Comparison of ENCODE assay signal across 9 cellular contexts in the genomic region with DNA sequence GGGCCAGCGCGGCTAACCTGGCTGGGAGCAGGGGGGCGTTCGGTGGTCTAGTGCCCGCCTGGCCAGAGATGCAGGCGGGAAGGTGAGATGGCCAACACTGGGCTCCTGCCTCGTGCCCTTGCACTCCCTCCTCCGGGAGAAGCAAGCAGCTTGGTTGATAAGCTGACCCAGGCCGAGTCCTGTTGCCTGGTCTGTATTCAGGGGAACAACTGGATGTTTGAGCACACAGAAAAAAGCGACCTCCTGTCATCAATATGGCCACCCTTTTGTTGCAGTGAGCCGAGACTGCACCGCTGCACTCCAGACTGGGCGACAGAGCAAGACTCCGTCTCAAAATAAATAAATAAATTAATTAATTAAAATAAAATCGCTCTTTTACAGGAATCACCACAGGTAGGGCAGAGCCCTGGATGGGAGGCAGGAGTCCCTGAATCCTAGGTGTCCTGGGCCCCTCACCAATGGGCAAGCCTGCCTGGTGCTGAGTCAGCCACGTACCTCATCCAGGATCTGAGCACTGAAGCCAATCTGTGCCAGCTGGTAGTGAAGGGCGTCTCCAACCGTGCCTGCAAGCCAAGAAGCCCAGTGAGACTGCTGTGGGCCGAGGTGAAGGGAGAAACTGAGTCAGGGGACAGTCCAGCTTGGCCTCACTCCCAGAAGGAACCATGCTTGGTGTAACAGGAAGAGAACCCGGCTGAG. TPM values are rescaled to one million over a fixed set of nuclear protein-coding genes. Genes with fewer than 3 reads are reported as not detected.
DNase-seq lines count a peak whose midpoint lies in the region; ATAC-seq and TF ChIP-seq lines count a peak whose summit lies in the region.
"Had no signal": no experiment of that assay in that cellular context is flagged by ENCODE, and none has a peak within 500 bp of the region (broad histone marks: within the 10 kb centered on the region; RNA-seq: fewer than 3 reads in every experiment).

No MANE protein-coding gene starts in this region.

- WGBS in stomach, 5 donors: 40 to 55% (median 46%) methylated on average over 14 to 20 of the region's 20 CpGs
- whole genome bisulfite sequencing in esophagus muscularis mucosa: 73% methylated on average over 15 of the region's 20 CpGs

- H3K27ac ChIP-seq in iPS-20b (ENCODE audit: low read length): no peak overlapping the region
- H3K27ac ChIP-seq in stomach: peak overlapping the region; percentile 82 to 95 (median 84)
- H3K27ac ChIP-seq in esophagus muscularis mucosa (replicated peaks in 1 of 4): no peak overlapping the region
- H3K27ac ChIP-seq: brain microvascular endothelial cell had no signal

- H3K4me3 Mint-ChIP-seq in T-helper 1 cell treated with Interleukin-12 subunit alpha and Interleukin-12 subunit beta and Interleukin-4 antibody, amounts not matched to agents 30 μg/mL and 1 μg/mL, for 36 hours: no peak overlapping the region
- H3K4me3 Mint-ChIP-seq in T-helper 17 cell: peak overlapping the region; percentile 64

- no peak for ATAC-seq in T-helper 17 cell

- H3K27me3 Mint-ChIP-seq in T-helper 1 cell treated with Interleukin-12 subunit alpha and Interleukin-12 subunit beta and Interleukin-4 antibody, amounts not matched to agents 30 μg/mL and 1 μg/mL, for 36 hours (ENCODE audit: low read depth): no peaks in the 10 kb centered on the region
- no peaks in the 10 kb centered on the region for H3K27me3 Mint-ChIP-seq in T-helper 17 cell

- peaks cover 15% of the 10 kb centered on the region for H3K4me1 Mint-ChIP-seq in T-helper 1 cell treated with Interleukin-12 subunit alpha and Interleukin-12 subunit beta and Interleukin-4 antibody, amounts not matched to agents 30 μg/mL and 1 μg/mL, for 36 hours (ENCODE audit: low read depth)
- H3K4me1 Mint-ChIP-seq in T-helper 17 cell: peaks cover 18% of the 10 kb centered on the region

- peaks cover 12% of the 10 kb centered on the region for H3K9me3 Mint-ChIP-seq in T-helper 1 cell treated with Interleukin-12 subunit alpha and Interleukin-12 subunit beta and Interleukin-4 antibody, amounts not matched to agents 30 μg/mL and 1 μg/mL, for 36 hours

- H3K4me3 ChIP-seq in iPS-20b (ENCODE audit: low read length): peak overlapping the region; percentile 83
- peak overlapping the region; percentile 36 to 53 (median 44) for H3K4me3 ChIP-seq in stomach
- peak overlapping the region in 1 of 4 donors; percentile 35 for H3K4me3 ChIP-seq in esophagus muscularis mucosa

- intact Hi-C loops in stomach (cut with DNase I; ENCODE audit: low total_unique reads): no loop called here
- intact Hi-C loops in esophagus muscularis mucosa (cut with DNase I): no loop called here

- in situ Hi-C loops in G401 (cut with HindIII; ENCODE audit: low sequenced_read_pairs): no loop called here

- peaks cover 6% of the 10 kb centered on the region for H3K36me3 Mint-ChIP-seq in T-helper 1 cell treated with Interleukin-12 subunit alpha and Interleukin-12 subunit beta and Interleukin-4 antibody, amounts not matched to agents 30 μg/mL and 1 μg/mL, for 36 hours (ENCODE audit: low read depth)
- H3K36me3 Mint-ChIP-seq in T-helper 17 cell (ENCODE audit: low read depth): no peaks in the 10 kb centered on the region

- H3K9me3 ChIP-seq in T-helper 17 cell (ENCODE audit: control insufficient read depth, low read length, poor library complexity, severe bottlenecking) (no peaks in the 10 kb centered on the region), iPS-20b (ENCODE audit: insufficient read depth, low read depth, low read length) (no peaks in the 10 kb centered on the region; the same call in 1 of the 2 replicates), stomach (peaks cover 0 to 11% (median 9%) of the 10 kb centered on the region in 4 donors), esophagus muscularis mucosa (peaks cover 0 to 9% (median 8%) of the 10 kb centered on the region in 4 donors)

- H3K4me1 ChIP-seq in iPS-20b (ENCODE audit: insufficient read depth, low read length): no peaks in the 10 kb centered on the region
- peaks cover 0 to 19% (median 17%) of the 10 kb centered on the region in 4 donors for H3K4me1 ChIP-seq in stomach
- peaks cover 8 to 11% (median 10%) of the 10 kb centered on the region in 4 donors for H3K4me1 ChIP-seq in esophagus muscularis mucosa

- TF ChIP-seq EP300 in stomach (IDR thresholded peaks at IDR 0.05): no peak
- TF ChIP-seq EP300 in esophagus muscularis mucosa (IDR thresholded peaks at IDR 0.05): no peak

- TF ChIP-seq CTCF in stomach (IDR thresholded peaks at IDR 0.05): no peak
- TF ChIP-seq CTCF in esophagus muscularis mucosa (IDR thresholded peaks at IDR 0.05): no peak

- TF ChIP-seq POLR2A in stomach (IDR thresholded peaks at IDR 0.05) (no peak), esophagus muscularis mucosa (IDR thresholded peaks at IDR 0.05; ENCODE audit: low read depth) (no peak)

- DNase-seq in T-helper 1 cell (no peak), T-helper 17 cell (no peak), stomach (no peak), CD1c-positive myeloid dendritic cell (ENCODE audit: extremely low spot score) (no peak), G401 (ENCODE audit: low spot score) (no peak), esophagus muscularis mucosa (ENCODE audit: extremely low spot score) (no peak)
- DNase-seq: brain microvascular endothelial cell had no signal

- H3K36me3 ChIP-seq in iPS-20b (ENCODE audit: insufficient read depth, low read depth, low read length): no peaks in the 10 kb centered on the region
- H3K36me3 ChIP-seq in stomach: no peaks in the 10 kb centered on the region
- H3K36me3 ChIP-seq in esophagus muscularis mucosa: no peaks in the 10 kb centered on the region
- H3K36me3 ChIP-seq: brain microvascular endothelial cell had no signal

- peak overlapping the region; percentile 82; the same call in 1 of the 2 replicates for H3K9ac ChIP-seq in iPS-20b (ENCODE audit: low read depth, low read length)

- peak overlapping the region; percentile 47 for H3K27ac Mint-ChIP-seq in T-helper 1 cell treated with Interleukin-12 subunit alpha and Interleukin-12 subunit beta and Interleukin-4 antibody, amounts not matched to agents 30 μg/mL and 1 μg/mL, for 36 hours
- H3K27ac Mint-ChIP-seq in T-helper 17 cell: no peak overlapping the region

- no peaks in the 10 kb centered on the region for H3K27me3 ChIP-seq in iPS-20b (ENCODE audit: insufficient read depth, low read length)
- peaks cover 0 to 23% (median 0%) of the 10 kb centered on the region in 3 donors for H3K27me3 ChIP-seq in stomach
- H3K27me3 ChIP-seq in esophagus muscularis mucosa: peaks cover 0 to 58% (median 11%) of the 10 kb centered on the region in 4 donors
- H3K27me3 ChIP-seq: brain microvascular endothelial cell had no signal

RNA-seq across cellular contexts. Expression of a gene that starts 31.8 kb away (rescaled TPM):
- total RNA-seq in T-helper 17 cell (under 1 TPM; 0.22 to 0.31 TPM), stomach (under 1 TPM in 3 of 5 donors, not detected in 2; 0.55 to 0.89 (median 0.87) TPM), esophagus muscularis mucosa (under 1 TPM in 2 of 4 donors, not detected in 2; 0.13 to 0.23 TPM)
- polyA plus RNA-seq in stomach: under 1 TPM in 2 of 3 donors, not detected in 1; 0.30 to 0.68 TPM
- 11.7 and 20.9 TPM in 2 replicates for total RNA-seq in G401 (2014; rRNA removed; shearing (Covaris generic))

RNA-seq across cellular contexts. Expression of a gene that starts 45.5 kb away (rescaled TPM):
- total RNA-seq in T-helper 17 cell (10 to 100 TPM; 10.2 to 14.3 TPM), stomach (10 to 100 TPM in 3 of 5 donors, 1 to 10 TPM in 2; 4.5 to 39.4 (median 13.6) TPM), esophagus muscularis mucosa (10 to 100 TPM; 16.1 to 29.5 (median 21.4) TPM)
- 10 to 100 TPM; 36.9 to 66.8 (median 55.9) TPM for polyA plus RNA-seq in stomach
- 24.7 and 29.6 TPM in 2 replicates for total RNA-seq in G401 (2014; rRNA removed; shearing (Covaris generic))

RNA-seq across cellular contexts. Expression of a gene that starts 59.5 kb away (rescaled TPM):
- total RNA-seq in T-helper 17 cell (10 to 100 TPM; 21.8 to 34.2 TPM), stomach (10 to 100 TPM in 1 of 5 donors, 1 to 10 TPM in 3, not detected in 1; 3.7 to 37.5 (median 7.1) TPM), esophagus muscularis mucosa (1 to 10 TPM in 2 of 4 donors, under 1 TPM in 2; 0.19 to 1.5 (median 1.0) TPM)
- polyA plus RNA-seq in stomach: 1 to 10 TPM in 2 of 3 donors, not detected in 1; 1.1 to 7.1 TPM
- total RNA-seq in G401 (2014; rRNA removed; shearing (Covaris generic)): 1.0 and 12.9 TPM in 2 replicates

Comparison
In these comparisons a context has a peak if more than half of its experiments do, and no peak if none do; other contexts are left out.
1. H3K27ac ChIP-seq: peak in stomach (5 of 5); none in iPS-20b (single experiment) and esophagus muscularis mucosa (0 of 4).